ENCODE assay signal across 18 cellular contexts in the genomic region with DNA sequence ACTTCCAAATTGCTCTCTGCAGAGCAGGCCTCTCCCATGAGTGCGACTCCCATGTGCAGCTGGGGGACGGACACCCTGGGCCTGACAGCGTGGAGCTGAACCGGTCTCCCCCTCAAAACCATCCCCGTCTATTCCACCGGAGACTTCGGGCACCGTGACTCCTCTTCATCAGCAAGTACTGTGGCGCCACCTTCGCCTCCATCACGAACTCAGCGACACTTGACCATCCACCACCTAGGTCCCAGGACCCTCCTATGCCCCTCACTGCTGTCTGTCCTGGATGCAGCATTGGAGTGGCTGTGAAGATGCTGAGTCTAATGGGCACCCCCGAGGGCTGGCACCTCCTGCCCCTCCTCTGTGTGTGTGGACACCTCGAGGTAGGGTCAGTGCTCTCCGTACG. TPM values are rescaled to one million over a fixed set of nuclear protein-coding genes. Genes with fewer than 3 reads are reported as not detected.
DNase-seq lines count a peak whose midpoint lies in the region; ATAC-seq and TF ChIP-seq lines count a peak whose summit lies in the region.
"Had no signal": no experiment of that assay in that cellular context is flagged by ENCODE, and none has a peak within 500 bp of the region (broad histone marks: within the 10 kb centered on the region; RNA-seq: fewer than 3 reads in every experiment).

No MANE protein-coding gene starts in this region.

- TF ChIP-seq CTCF in RWPE2 (IDR thresholded peaks at IDR 0.05; ENCODE audit: poor library complexity, severe bottlenecking) (no peak), glutamatergic neuron (IDR thresholded peaks at IDR 0.05; ENCODE audit: partially characterized antibody, unreplicated experiment) (no peak)
- TF ChIP-seq CTCF in activated CD8-positive, alpha-beta T cell treated with anti-CD3 and anti-CD28 coated beads for 36 hours (IDR thresholded peaks at IDR 0.05): no peak

- H3K36me3 Mint-ChIP-seq in activated CD4-positive, alpha-beta T cell treated with anti-CD3 and anti-CD28 coated beads, Interleukin-2, amount 10 ng/mL, durations not matched to agents 7 days and 5 days (ENCODE audit: low read depth): peaks cover 33% of the 10 kb centered on the region
- no peaks in the 10 kb centered on the region for H3K36me3 Mint-ChIP-seq in glutamatergic neuron (ENCODE audit: unreplicated experiment)
- peaks cover 3% of the 10 kb centered on the region for H3K36me3 Mint-ChIP-seq in activated CD8-positive, alpha-beta T cell treated with anti-CD3 and anti-CD28 coated beads for 36 hours (ENCODE audit: low read depth)

- no peak overlapping the region for H3K4ac ChIP-seq in trophoblast cell (ENCODE audit: low read depth, low read length)

- peak overlapping the region; percentile 70 for H3K27ac Mint-ChIP-seq in activated CD4-positive, alpha-beta T cell treated with anti-CD3 and anti-CD28 coated beads, Interleukin-2, amount 10 ng/mL, durations not matched to agents 7 days and 5 days
- H3K27ac Mint-ChIP-seq in glutamatergic neuron (ENCODE audit: unreplicated experiment): peak overlapping the region; percentile 62
- H3K27ac Mint-ChIP-seq in activated CD8-positive, alpha-beta T cell treated with anti-CD3 and anti-CD28 coated beads for 36 hours: no peak overlapping the region
- H3K27ac Mint-ChIP-seq: GM23338 had no signal

- H3K4me1 Mint-ChIP-seq in activated CD4-positive, alpha-beta T cell treated with anti-CD3 and anti-CD28 coated beads, Interleukin-2, amount 10 ng/mL, durations not matched to agents 7 days and 5 days: peaks cover 28% of the 10 kb centered on the region
- H3K4me1 Mint-ChIP-seq in glutamatergic neuron (ENCODE audit: low read depth, unreplicated experiment): peaks cover 5% of the 10 kb centered on the region
- no peaks in the 10 kb centered on the region for H3K4me1 Mint-ChIP-seq in activated CD8-positive, alpha-beta T cell treated with anti-CD3 and anti-CD28 coated beads for 36 hours (ENCODE audit: low read depth)

- H3K9me3 ChIP-seq in RWPE2 (ENCODE audit: severe bottlenecking) (no peaks in the 10 kb centered on the region), trophoblast cell (ENCODE audit: insufficient read depth, low read depth, low read length) (no peaks in the 10 kb centered on the region)
- H3K9me3 ChIP-seq: Caco-2 had no signal

- H2BK120ac ChIP-seq in trophoblast cell (ENCODE audit: insufficient read depth, low read length, poor library complexity): no peak overlapping the region

- no peak overlapping the region for H3K4me3 Mint-ChIP-seq in activated CD4-positive, alpha-beta T cell treated with anti-CD3 and anti-CD28 coated beads, Interleukin-2, amount 10 ng/mL, durations not matched to agents 7 days and 5 days
- peak overlapping the region; percentile 51 for H3K4me3 Mint-ChIP-seq in glutamatergic neuron (ENCODE audit: unreplicated experiment)
- H3K4me3 Mint-ChIP-seq in activated CD8-positive, alpha-beta T cell treated with anti-CD3 and anti-CD28 coated beads for 36 hours: no peak overlapping the region
- H3K4me3 Mint-ChIP-seq: GM23338 had no signal

- no peak overlapping the region for H3K14ac ChIP-seq in trophoblast cell (ENCODE audit: low read length)

- H3K9ac ChIP-seq in trophoblast cell (ENCODE audit: low read length): no peak overlapping the region

- no peaks in the 10 kb centered on the region for H3K36me3 ChIP-seq in RWPE2 (ENCODE audit: low read depth)
- no peaks in the 10 kb centered on the region for H3K36me3 ChIP-seq in trophoblast cell (ENCODE audit: control insufficient read depth in 1 of 2, insufficient read depth in 2 of 2, low read length in 2 of 2)

- no peak overlapping the region for H3K4me2 ChIP-seq in trophoblast cell (ENCODE audit: low read length)
- H3K4me2 ChIP-seq: GM23338 had no signal

- H3K27ac ChIP-seq in RWPE2 (ENCODE audit: poor library complexity, severe bottlenecking): no peak overlapping the region
- no peak overlapping the region for H3K27ac ChIP-seq in trophoblast cell (ENCODE audit: low read depth, low read length)
- H3K27ac ChIP-seq: HL-60 had no signal

- H3K4me3 ChIP-seq in RWPE2 (ENCODE audit: severe bottlenecking) (no peak overlapping the region), trophoblast cell (ENCODE audit: low read depth, low read length) (no peak overlapping the region)
- H3K4me3 ChIP-seq: GM23338 had no signal

- ATAC-seq in RWPE2 (ENCODE audit: low read depth) (no peak), left ventricle myocardium superior (no peak)
- ATAC-seq in activated CD8-positive, alpha-beta T cell treated with anti-CD3 and anti-CD28 coated beads for 36 hours: no peak
- ATAC-seq: GM23338 had no signal

- intact Hi-C loops in left ventricle myocardium superior (cut with micrococcal nuclease): no loop called here
- intact Hi-C loops in activated CD8-positive, alpha-beta T cell treated with anti-CD3 and anti-CD28 coated beads for 36 hours (cut with micrococcal nuclease): no loop called here

- no peak overlapping the region for H2AFZ ChIP-seq in trophoblast cell (ENCODE audit: insufficient read depth, low read length, poor library complexity)
- H2AFZ ChIP-seq: GM23338 had no signal

- no peaks in the 10 kb centered on the region for H3K9me3 Mint-ChIP-seq in activated CD4-positive, alpha-beta T cell treated with anti-CD3 and anti-CD28 coated beads, Interleukin-2, amount 10 ng/mL, durations not matched to agents 7 days and 5 days
- H3K9me3 Mint-ChIP-seq in glutamatergic neuron (ENCODE audit: unreplicated experiment): peaks cover 3% of the 10 kb centered on the region
- no peaks in the 10 kb centered on the region for H3K9me3 Mint-ChIP-seq in activated CD8-positive, alpha-beta T cell treated with anti-CD3 and anti-CD28 coated beads for 36 hours
- H3K9me3 Mint-ChIP-seq: GM23338 had no signal

- POLR2A ChIA-PET in activated CD4-positive, alpha-beta T cell treated with anti-CD3 and anti-CD28 coated beads, Interleukin-2, amount 10 ng/mL, durations not matched to agents 7 days and 5 days (lab: Charles Lee): interaction anchor here (0.6 kb wide), 1 partner anchor 47 kb away, joined by 3 read pairs; no protein-coding TSS in a partner anchor
- POLR2A ChIA-PET in activated CD8-positive, alpha-beta T cell treated with anti-CD3 and anti-CD28 coated beads for 36 hours (lab: Charles Lee): no interaction called here

- H3K27me3 ChIP-seq in RWPE2 (ENCODE audit: insufficient read depth, poor library complexity, severe bottlenecking) (no peaks in the 10 kb centered on the region), trophoblast cell (ENCODE audit: insufficient read depth, low read length) (no peaks in the 10 kb centered on the region)

- no peaks in the 10 kb centered on the region for H3K79me2 ChIP-seq in trophoblast cell (ENCODE audit: control insufficient read depth, insufficient read depth, low read length, poor library complexity)

- H4K91ac ChIP-seq in trophoblast cell (ENCODE audit: low read depth, low read length): no peak overlapping the region

- H3K23ac ChIP-seq in trophoblast cell (ENCODE audit: low read length): no peak overlapping the region

- no peak overlapping the region for H2BK5ac ChIP-seq in trophoblast cell (ENCODE audit: low read depth, low read length, poor library complexity)

- peak overlapping the region; percentile 27 for H4K12ac ChIP-seq in trophoblast cell (ENCODE audit: low read depth, low read length)

- H3K79me1 ChIP-seq in trophoblast cell (ENCODE audit: low read length): no peaks in the 10 kb centered on the region

- no peak for DNase-seq in activated CD4-positive, alpha-beta T cell treated with anti-CD3 and anti-CD28 coated beads, Interleukin-2, amount 10 ng/mL, durations not matched to agents 7 days and 5 days
- DNase-seq in activated CD4-positive, alpha-beta T cell treated with anti-CD3 and anti-CD28 coated beads, Interleukin-2, amount 50 U/mL, for 48 hours: no peak
- DNase-seq in RWPE2 (ENCODE audit: low spot score) (peak; percentile 53), glutamatergic neuron (no peak), trophoblast cell (no peak), left ventricle myocardium superior (no peak), dedifferentiated amniotic fluid mesenchymal stem cell (ENCODE audit: extremely low spot score) (no peak)
- no peak for DNase-seq in activated CD8-positive, alpha-beta T cell treated with anti-CD3 and anti-CD28 coated beads for 36 hours
- DNase-seq: C1 segment of cervical spinal cord; Caco-2; DMS153; NCI-H187 treated with DMSO at 0.1 percent for 48 hours; NCI-H2171; NCI-H446; NCI-H69; NK-92 treated with Interleukin-12 subunit alpha and Interleukin-12 subunit beta, amount 100 ng/mL, for 24 hours had no signal

- no CpG with 5 or more reads among the region's 16 CpGs for WGBS in trophoblast cell (ENCODE audit: extremely low coverage, insufficient coverage, insufficient read length)

- H3K27me3 Mint-ChIP-seq in activated CD4-positive, alpha-beta T cell treated with anti-CD3 and anti-CD28 coated beads, Interleukin-2, amount 10 ng/mL, durations not matched to agents 7 days and 5 days: no peaks in the 10 kb centered on the region
- peaks cover 9% of the 10 kb centered on the region for H3K27me3 Mint-ChIP-seq in glutamatergic neuron (ENCODE audit: unreplicated experiment)
- no peaks in the 10 kb centered on the region for H3K27me3 Mint-ChIP-seq in activated CD8-positive, alpha-beta T cell treated with anti-CD3 and anti-CD28 coated beads for 36 hours

- H2AK5ac ChIP-seq in trophoblast cell (ENCODE audit: low read length): no peak overlapping the region

- no peak overlapping the region for H4K8ac ChIP-seq in trophoblast cell (ENCODE audit: low read depth, low read length)

- CTCF ChIA-PET in activated CD4-positive, alpha-beta T cell treated with anti-CD3 and anti-CD28 coated beads, Interleukin-2, amount 10 ng/mL, durations not matched to agents 7 days and 5 days (lab: Charles Lee): interaction anchor here (1.1 kb wide), 1 partner anchor 26 kb away, joined by 4 read pairs; no protein-coding TSS in a partner anchor
- CTCF ChIA-PET in activated CD8-positive, alpha-beta T cell treated with anti-CD3 and anti-CD28 coated beads for 36 hours (lab: Charles Lee): interaction anchor here (0.8 to 9.0 kb wide), 3 partner anchors 9 to 85 kb away, joined by 3 to 111 read pairs (median 7); a partner anchor contains a TSS

- H3K18ac ChIP-seq in trophoblast cell (ENCODE audit: low read length): no peak overlapping the region

- no peak overlapping the region for H2BK12ac ChIP-seq in trophoblast cell (ENCODE audit: low read length)

- no peaks in the 10 kb centered on the region for H3K4me1 ChIP-seq in RWPE2 (ENCODE audit: insufficient read depth, poor library complexity, severe bottlenecking)
- H3K4me1 ChIP-seq in trophoblast cell (ENCODE audit: control insufficient read depth in 1 of 2, insufficient read depth in 2 of 2, low read length in 2 of 2): no peaks in the 10 kb centered on the region
- H3K4me1 ChIP-seq: Caco-2 had no signal

RNA-seq across cellular contexts. Expression of a gene that starts 20.6 kb away (rescaled TPM):
- under 1 TPM in 1 of 2 experiments, not detected in 1; 0.25 TPM for total RNA-seq in activated CD4-positive, alpha-beta T cell treated with anti-CD3 and anti-CD28 coated beads, Interleukin-2, amount 10 ng/mL, durations not matched to agents 7 days and 5 days
- 40.9 TPM for total RNA-seq in glutamatergic neuron (ENCODE audit: unreplicated experiment)
- polyA plus RNA-seq in trophoblast cell (2013): 0.52 and 0.56 TPM in 2 replicates
- total RNA-seq in left ventricle myocardium superior: 0.50 TPM
- total RNA-seq in activated CD8-positive, alpha-beta T cell treated with anti-CD3 and anti-CD28 coated beads for 36 hours: under 1 TPM; 0.31 to 0.32 TPM

RNA-seq across cellular contexts. Expression of a gene that starts 29.9 kb away (rescaled TPM):
- total RNA-seq in activated CD4-positive, alpha-beta T cell treated with anti-CD3 and anti-CD28 coated beads, Interleukin-2, amount 10 ng/mL, durations not matched to agents 7 days and 5 days: 10 to 100 TPM; 12.8 to 13.2 TPM
- total RNA-seq in glutamatergic neuron (ENCODE audit: unreplicated experiment): 21.6 TPM
- polyA plus RNA-seq in trophoblast cell (2013): 4.5 and 4.6 TPM in 2 replicates
- 9.4 TPM for total RNA-seq in left ventricle myocardium superior
- total RNA-seq in activated CD8-positive, alpha-beta T cell treated with anti-CD3 and anti-CD28 coated beads for 36 hours: 1 to 10 TPM; 7.4 to 8.1 TPM

RNA-seq across cellular contexts. Expression of a gene that starts 42.6 kb away (rescaled TPM):
- total RNA-seq in activated CD4-positive, alpha-beta T cell treated with anti-CD3 and anti-CD28 coated beads, Interleukin-2, amount 10 ng/mL, durations not matched to agents 7 days and 5 days: 100 to 1,000 TPM; 314 to 363 TPM
- total RNA-seq in glutamatergic neuron (ENCODE audit: unreplicated experiment) (394 TPM), left ventricle myocardium superior (1,297 TPM)
- 160 and 164 TPM in 2 replicates for polyA plus RNA-seq in trophoblast cell (2013)
- total RNA-seq in activated CD8-positive, alpha-beta T cell treated with anti-CD3 and anti-CD28 coated beads for 36 hours: 100 to 1,000 TPM; 298 to 310 TPM

RNA-seq across cellular contexts. Expression of a gene that starts 43.3 kb away (rescaled TPM):
- total RNA-seq in activated CD4-positive, alpha-beta T cell treated with anti-CD3 and anti-CD28 coated beads, Interleukin-2, amount 10 ng/mL, durations not matched to agents 7 days and 5 days: 1 to 10 TPM; 3.7 to 4.4 TPM
- total RNA-seq in glutamatergic neuron (ENCODE audit: unreplicated experiment) (1.7 TPM), left ventricle myocardium superior (0.67 TPM)
- 1.1 and 1.4 TPM in 2 replicates for polyA plus RNA-seq in trophoblast cell (2013)
- total RNA-seq in activated CD8-positive, alpha-beta T cell treated with anti-CD3 and anti-CD28 coated beads for 36 hours: 1 to 10 TPM; 3.4 to 4.9 TPM

RNA-seq across cellular contexts. Expression of a gene that starts 59.9 kb away (rescaled TPM):
- 10 to 100 TPM; 34.4 to 38.4 TPM for total RNA-seq in activated CD4-positive, alpha-beta T cell treated with anti-CD3 and anti-CD28 coated beads, Interleukin-2, amount 10 ng/mL, durations not matched to agents 7 days and 5 days
- total RNA-seq in glutamatergic neuron (ENCODE audit: unreplicated experiment) (56.1 TPM), left ventricle myocardium superior (0.42 TPM)
- 1.4 TPM in 2 replicates for polyA plus RNA-seq in trophoblast cell (2013)
- total RNA-seq in activated CD8-positive, alpha-beta T cell treated with anti-CD3 and anti-CD28 coated beads for 36 hours: 10 to 100 TPM; 13.8 to 15.6 TPM

Comparison
In these comparisons a context has a peak if more than half of its experiments do, and no peak if none do; other contexts are left out.
1. RNA of a gene that starts 20.6 kb away (total RNA-seq): 40.9 TPM in glutamatergic neuron (single experiment); 0.50 TPM in left ventricle myocardium superior (single experiment), 0.31 to 0.32 TPM in activated CD8-positive, alpha-beta T cell treated with anti-CD3 and anti-CD28 coated beads for 36 hours and 0.25 TPM in activated CD4-positive, alpha-beta T cell treated with anti-CD3 and anti-CD28 coated beads, Interleukin-2, amount 10 ng/mL, durations not matched to agents 7 days and 5 days; every median in the first group is over 10 times any median in the second.